In the genomic region with DNA sequence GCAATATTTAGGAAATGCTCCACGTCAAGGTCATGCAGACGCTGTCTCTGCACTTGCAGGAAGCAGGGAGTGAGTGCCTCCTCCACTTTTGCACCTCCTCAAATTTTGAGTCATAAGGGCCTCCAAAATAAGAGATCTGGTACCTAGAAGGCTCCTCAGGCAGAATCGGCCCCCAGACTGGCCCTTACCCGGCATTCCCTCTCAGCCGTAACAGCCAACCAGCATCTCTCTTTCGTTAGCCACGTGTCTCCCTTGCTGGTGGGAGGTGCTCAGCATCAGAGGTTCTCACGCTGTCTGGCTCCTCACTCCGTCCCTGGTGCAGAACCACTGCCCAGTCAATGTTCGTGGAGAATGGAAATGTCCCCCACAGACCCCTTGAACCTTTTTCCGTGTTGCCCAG, we compare ENCODE assay signal across 25 cellular contexts.
"Had no signal": no experiment of that assay in that cellular context is flagged by ENCODE, and none has a peak within 500 bp of the region (broad histone marks: within the 10 kb centered on the region; RNA-seq: fewer than 3 reads in every experiment).

No MANE protein-coding gene starts in this region.

- H3K27ac ChIP-seq: coronary artery, dorsolateral prefrontal cortex, esophagus squamous epithelium, gastrocnemius medialis, heart right ventricle, left lung, lower lobe of right lung had no signal

- H3K9me3 ChIP-seq: esophagus squamous epithelium, gastrocnemius medialis, heart right ventricle, left lung, lower lobe of right lung, mucosa of descending colon had no signal

- H3K4me3 ChIP-seq: coronary artery, dorsolateral prefrontal cortex, esophagus squamous epithelium, gastrocnemius medialis, heart right ventricle, left lung, lower lobe of right lung, mucosa of descending colon had no signal

- H3K36me3 ChIP-seq: esophagus squamous epithelium, gastrocnemius medialis, heart right ventricle, left lung, lower lobe of right lung had no signal

- ATAC-seq: gastrocnemius medialis; heart right ventricle; left cardiac atrium; left lung; left ventricle myocardium superior; lower lobe of right lung; mucosa of descending colon; naive thymus-derived CD8-positive, alpha-beta T cell had no signal

- DNase-seq: dermis blood vessel endothelial cell; dorsolateral prefrontal cortex; effector CD4-positive, alpha-beta T cell; effector memory CD4-positive, alpha-beta T cell; esophagus squamous epithelium; foreskin fibroblast; foreskin melanocyte; gastrocnemius medialis; glutamatergic neuron; head of caudate nucleus; heart right ventricle; hippocampal formation; immature natural killer cell; islet precursor cell; left cardiac atrium; left lung; left ventricle myocardium superior; lower lobe of right lung; mesenchymal stem cell; mucosa of descending colon; naive B cell; naive thymus-derived CD8-positive, alpha-beta T cell had no signal

- H3K4me1 ChIP-seq: esophagus squamous epithelium, gastrocnemius medialis, heart right ventricle, left lung, lower lobe of right lung had no signal

- FAIRE-seq: colon, endothelial cell of umbilical vein had no signal
